Comparison of ENCODE assay signal across 8 cellular contexts in the genomic region with DNA sequence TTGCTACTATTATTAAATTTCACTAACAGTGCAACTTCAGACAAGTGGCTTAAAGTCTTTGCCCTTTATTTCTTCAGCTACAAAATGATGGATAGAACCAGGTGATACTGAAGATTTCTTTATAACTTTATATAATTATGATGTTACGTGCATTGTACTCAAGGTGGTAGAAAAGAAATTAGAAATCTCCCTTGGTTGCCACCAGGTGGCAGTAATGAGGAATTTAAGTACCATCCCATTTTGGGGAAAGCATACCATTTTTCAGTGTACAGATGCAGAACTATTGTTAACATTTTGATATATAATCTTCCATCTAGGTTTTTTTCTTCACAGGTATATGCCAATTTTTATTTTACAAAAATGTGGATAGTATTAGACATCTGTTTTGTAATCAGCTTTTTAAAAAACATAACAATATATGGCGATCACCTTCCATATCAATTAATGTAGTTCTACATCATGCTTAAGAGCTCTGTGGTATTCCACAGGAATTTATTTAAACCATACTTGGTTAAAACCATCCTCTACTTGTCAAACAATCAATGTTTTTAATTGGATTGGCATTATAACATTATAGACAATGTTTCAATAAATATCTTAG. TPM values are rescaled to one million over a fixed set of nuclear protein-coding genes. Genes with fewer than 3 reads are reported as not detected.
DNase-seq lines count a peak whose midpoint lies in the region; ATAC-seq and TF ChIP-seq lines count a peak whose summit lies in the region.

No MANE protein-coding gene starts in this region.

- no peaks in the 10 kb centered on the region for H3K4me1 ChIP-seq in iPS DF 6.9 (ENCODE audit: control insufficient read depth, insufficient read depth, low read length)
- peaks cover 13% of the 10 kb centered on the region for H3K4me1 ChIP-seq in suprapubic skin

- no CpG with 5 or more reads among the region's 2 CpGs for WGBS in iPS DF 6.9 (ENCODE audit: insufficient coverage, insufficient read length)
- 85% methylated on average over 2 of the region's 2 CpGs for WGBS in suprapubic skin

- peak in 1 of 2 donors; percentile 11 for DNase-seq in activated naive CD4-positive, alpha-beta T cell treated with anti-CD3 and anti-CD28 coated beads, Interleukin-2, amount 50 U/mL, for 72 hours (ENCODE audit: low spot score in 2 of 2)
- DNase-seq in activated naive CD4-positive, alpha-beta T cell treated with Interleukin-2 at 50 U/mL for 16 hours = no peak
- DNase-seq in Kasumi-1 (lab: John Stamatoyannopoulos, UW) = peak; percentile 66 to 76
- DNase-seq in activated CD8-positive, alpha-beta T cell treated with anti-CD3 and anti-CD28 coated beads, Interleukin-2, amount 10 ng/mL, durations not matched to agents 7 days and 5 days = peak; percentile 42
- DNase-seq in iPS DF 6.9 (ENCODE audit: low read depth, low spot score) = peak; percentile 13
- DNase-seq in suprapubic skin (ENCODE audit: low spot score in 2 of 2) = no peak
- DNase-seq in T-helper 9 cell = no peak
- no peak for DNase-seq in GDM1 (lab: John Stamatoyannopoulos, UW)

- no peak for TF ChIP-seq POLR2A in suprapubic skin (IDR thresholded peaks at IDR 0.05)

- H3K27me3 Mint-ChIP-seq in activated CD8-positive, alpha-beta T cell treated with anti-CD3 and anti-CD28 coated beads, Interleukin-2, amount 10 ng/mL, durations not matched to agents 7 days and 5 days (ENCODE audit: low read depth) = no peaks in the 10 kb centered on the region

- no peaks in the 10 kb centered on the region for H3K9me3 ChIP-seq in iPS DF 6.9 (ENCODE audit: control insufficient read depth, insufficient read depth, low read length)
- H3K9me3 ChIP-seq in suprapubic skin = no peaks in the 10 kb centered on the region

- H3K27me3 ChIP-seq in iPS DF 6.9 (ENCODE audit: control insufficient read depth, insufficient read depth, low read length) (no peaks in the 10 kb centered on the region), suprapubic skin (no peaks in the 10 kb centered on the region)

- POLR2A ChIA-PET in activated CD8-positive, alpha-beta T cell treated with anti-CD3 and anti-CD28 coated beads, Interleukin-2, amount 10 ng/mL, durations not matched to agents 7 days and 5 days (lab: Charles Lee) = no interaction called here

- peaks cover 34% of the 10 kb centered on the region in 2 donors for H3K36me3 Mint-ChIP-seq in activated naive CD4-positive, alpha-beta T cell treated with anti-CD3 and anti-CD28 coated beads, Interleukin-2, amount 50 U/mL, for 72 hours
- H3K36me3 Mint-ChIP-seq in activated CD8-positive, alpha-beta T cell treated with anti-CD3 and anti-CD28 coated beads, Interleukin-2, amount 10 ng/mL, durations not matched to agents 7 days and 5 days (ENCODE audit: low read depth) = peaks cover 30% of the 10 kb centered on the region

- H3K4me3 ChIP-seq in iPS DF 6.9 (ENCODE audit: low read length) (no peak overlapping the region), suprapubic skin (no peak overlapping the region)

- H3K27ac ChIP-seq in iPS DF 6.9 (ENCODE audit: low read length) = no peak overlapping the region
- H3K27ac ChIP-seq in suprapubic skin = no peak overlapping the region

- peak; percentile 26 to 39 for ATAC-seq in activated naive CD4-positive, alpha-beta T cell treated with anti-CD3 and anti-CD28 coated beads, Interleukin-2, amount 50 U/mL, for 72 hours
- ATAC-seq in activated CD8-positive, alpha-beta T cell treated with anti-CD3 and anti-CD28 coated beads, Interleukin-2, amount 10 ng/mL, durations not matched to agents 7 days and 5 days = peak; percentile 49

- H3K4me1 Mint-ChIP-seq in activated CD8-positive, alpha-beta T cell treated with anti-CD3 and anti-CD28 coated beads, Interleukin-2, amount 10 ng/mL, durations not matched to agents 7 days and 5 days (ENCODE audit: low read depth) = peaks cover 15% of the 10 kb centered on the region

- TF ChIP-seq EP300 in suprapubic skin (IDR thresholded peaks at IDR 0.05) = no peak

- no peak overlapping the region for H3K4me3 Mint-ChIP-seq in activated CD8-positive, alpha-beta T cell treated with anti-CD3 and anti-CD28 coated beads, Interleukin-2, amount 10 ng/mL, durations not matched to agents 7 days and 5 days

- H3K9me3 Mint-ChIP-seq in activated naive CD4-positive, alpha-beta T cell treated with anti-CD3 and anti-CD28 coated beads, Interleukin-2, amount 50 U/mL, for 72 hours = peaks cover 3 to 8% of the 10 kb centered on the region in 2 donors
- H3K9me3 Mint-ChIP-seq in activated CD8-positive, alpha-beta T cell treated with anti-CD3 and anti-CD28 coated beads, Interleukin-2, amount 10 ng/mL, durations not matched to agents 7 days and 5 days (ENCODE audit: insufficient read depth) = no peaks in the 10 kb centered on the region

- H3K36me3 ChIP-seq in iPS DF 6.9 (ENCODE audit: control insufficient read depth, insufficient read depth, low read length) (no peaks in the 10 kb centered on the region), suprapubic skin (peaks cover 5% of the 10 kb centered on the region)

- TF ChIP-seq CTCF in suprapubic skin (IDR thresholded peaks at IDR 0.05) = peak; percentile 39 to 49

- CTCF ChIA-PET in activated CD8-positive, alpha-beta T cell treated with anti-CD3 and anti-CD28 coated beads, Interleukin-2, amount 10 ng/mL, durations not matched to agents 7 days and 5 days (lab: Charles Lee) = interaction anchor here (0.6 to 1.4 kb wide), 12 partner anchors 9 to 815 kb away, joined by 3 to 9 read pairs (median 3); partner anchors contain the start of gene NOCT

- no peak overlapping the region for H3K27ac Mint-ChIP-seq in activated naive CD4-positive, alpha-beta T cell treated with anti-CD3 and anti-CD28 coated beads, Interleukin-2, amount 50 U/mL, for 72 hours
- H3K27ac Mint-ChIP-seq in activated CD8-positive, alpha-beta T cell treated with anti-CD3 and anti-CD28 coated beads, Interleukin-2, amount 10 ng/mL, durations not matched to agents 7 days and 5 days = no peak overlapping the region

RNA-seq across cellular contexts. Expression of gene RAB33B, which starts 37.7 kb away (rescaled TPM):
- 10 to 100 TPM in 1 of 2 donors, 1 to 10 TPM in 1; 7.5 to 10.1 TPM for total RNA-seq in activated naive CD4-positive, alpha-beta T cell treated with anti-CD3 and anti-CD28 coated beads, Interleukin-2, amount 50 U/mL, for 72 hours
- total RNA-seq in activated CD8-positive, alpha-beta T cell treated with anti-CD3 and anti-CD28 coated beads, Interleukin-2, amount 10 ng/mL, durations not matched to agents 7 days and 5 days = 1 to 10 TPM; 6.7 TPM
- total RNA-seq in suprapubic skin = 10 to 100 TPM in 1 of 4 donors, 1 to 10 TPM in 3; 8.1 to 10.8 (median 9.2) TPM

Comparison
In these comparisons a context has a peak if more than half of its experiments do, and no peak if none do; other contexts are left out.
1. DNase-seq: peak in Kasumi-1 (2 of 2), activated CD8-positive, alpha-beta T cell treated with anti-CD3 and anti-CD28 coated beads, Interleukin-2, amount 10 ng/mL, durations not matched to agents 7 days and 5 days (single experiment) and iPS DF 6.9 (single experiment); none in activated naive CD4-positive, alpha-beta T cell treated with Interleukin-2 at 50 U/mL for 16 hours (single experiment), suprapubic skin (0 of 2), T-helper 9 cell (single experiment) and GDM1 (single experiment).